16 cellular contexts compared by ENCODE assay signal in the genomic region with DNA sequence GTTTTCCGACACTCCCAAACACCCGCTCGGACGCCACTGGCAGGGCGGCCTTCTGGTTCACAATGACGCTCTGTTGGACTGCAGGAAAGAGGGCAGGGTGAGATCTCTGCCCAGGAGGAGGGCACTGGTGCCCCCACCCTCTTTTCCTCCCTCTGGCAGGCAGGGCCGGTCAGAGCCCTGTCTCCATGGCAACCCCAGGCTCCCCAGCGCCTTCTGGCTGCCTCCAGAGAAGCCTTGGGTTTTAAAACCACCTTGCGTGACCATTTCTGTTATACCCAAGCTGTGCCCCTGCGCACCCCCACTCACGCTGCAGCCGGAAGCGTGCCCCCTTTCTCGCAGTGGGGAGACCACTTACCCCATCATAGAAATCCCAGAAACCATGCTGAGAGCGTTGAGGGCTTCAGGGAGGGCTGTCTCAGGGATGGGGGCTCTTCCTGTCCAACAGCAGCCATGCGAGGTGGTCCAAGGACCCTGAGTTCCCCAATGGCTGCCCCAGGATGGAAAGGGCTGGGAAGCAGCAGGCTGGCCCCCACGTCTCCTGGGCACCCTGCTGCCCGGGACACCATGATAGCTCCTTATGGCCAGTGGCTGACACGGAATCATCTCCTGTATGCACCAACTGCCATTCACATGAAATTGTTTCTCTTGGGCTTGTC. TPM values are rescaled to one million over a fixed set of nuclear protein-coding genes. Genes with fewer than 3 reads are reported as not detected.
DNase-seq lines count a peak whose midpoint lies in the region; ATAC-seq and TF ChIP-seq lines count a peak whose summit lies in the region.
"Had no signal": no experiment of that assay in that cellular context is flagged by ENCODE, and none has a peak within 500 bp of the region (broad histone marks: within the 10 kb centered on the region; RNA-seq: fewer than 3 reads in every experiment).

No MANE protein-coding gene starts in this region.

- H3K4me3 ChIP-seq in prostate gland: no peak overlapping the region

- H3K9me3 ChIP-seq in prostate gland: no peaks in the 10 kb centered on the region

- no peak for ATAC-seq in HG02798 (IDR thresholded peaks at IDR 0.05; ENCODE audit: poor library complexity, unreplicated experiment)
- ATAC-seq: left lobe of liver had no signal

- no peaks in the 10 kb centered on the region for H3K36me3 ChIP-seq in prostate gland

- peaks cover 3% of the 10 kb centered on the region for H3K4me1 ChIP-seq in prostate gland (replicated peaks)

- TF ChIP-seq POLR2A in prostate gland (IDR thresholded peaks at IDR 0.05): no peak

- H3K4me3 Mint-ChIP-seq in neural crest cell: peak overlapping the region; percentile 67

- in situ Hi-C loops in ACHN (cut with HindIII; ENCODE audit: low pct_ligation_motif_present, low pct_unique_long_range_greater_than_20kb, low sequenced_read_pairs): no loop called here

- H3K36me3 Mint-ChIP-seq in neural crest cell (ENCODE audit: low read depth): no peaks in the 10 kb centered on the region
- H3K36me3 Mint-ChIP-seq: CD4-positive, CD25-positive, alpha-beta regulatory T cell had no signal

- 45% methylated on average over 17 of the region's 19 CpGs for WGBS in prostate gland

- H3K27ac Mint-ChIP-seq in neural crest cell (ENCODE audit: unreplicated experiment): peak overlapping the region; percentile 78
- H3K27ac Mint-ChIP-seq: CD4-positive, CD25-positive, alpha-beta regulatory T cell had no signal

- H3K27ac ChIP-seq in prostate gland: no peak overlapping the region
- H3K27ac ChIP-seq: parathyroid adenoma, VCaP had no signal

- H3K27me3 Mint-ChIP-seq in neural crest cell (ENCODE audit: low read depth): peaks cover 3% of the 10 kb centered on the region

- H3K9me3 Mint-ChIP-seq in neural crest cell: no peaks in the 10 kb centered on the region
- H3K9me3 Mint-ChIP-seq: CD4-positive, CD25-positive, alpha-beta regulatory T cell had no signal

- peaks cover 18% of the 10 kb centered on the region for H3K4me1 Mint-ChIP-seq in neural crest cell

- intact Hi-C loops in prostate gland (cut with DNase I): no loop called here

- peak; percentile 26 for DNase-seq in ACHN
- peak; percentile 43 for DNase-seq in M059J (ENCODE audit: low read depth)
- DNase-seq in ecto neural progenitor cell (ENCODE audit: low spot score): peak; percentile 65
- no peak for DNase-seq in neural crest cell (ENCODE audit: low read depth, low spot score)
- DNase-seq in NCI-H446 treated with DMSO at 0.1 percent for 48 hours (lab: John Stamatoyannopoulos, UW): no peak
- DNase-seq in prostate gland (ENCODE audit: low spot score): no peak
- DNase-seq in activated CD4-positive, alpha-beta T cell treated with anti-CD3 and anti-CD28 coated beads, Interleukin-2, amount 50 U/mL, for 48 hours: no peak
- DNase-seq: CD4-positive, CD25-positive, alpha-beta regulatory T cell; central memory CD4-positive, alpha-beta T cell; NCI-H345; Right ventricle myocardium superior had no signal

- TF ChIP-seq CTCF in neural crest cell (conservative IDR thresholded peaks at IDR 0.05) (no peak), prostate gland (IDR thresholded peaks at IDR 0.05) (no peak)

- no peaks in the 10 kb centered on the region for H3K27me3 ChIP-seq in prostate gland (replicated peaks; ENCODE audit: insufficient read depth)

RNA-seq across cellular contexts. Expression of gene C9orf50, which starts 7.3 kb away (rescaled TPM):
- total RNA-seq in M059J (2014; rRNA removed; shearing (Covaris generic)): 0.10 TPM in 1 of 2 replicates, not detected in the other
- 0.26 and 0.27 TPM in 2 replicates for total RNA-seq in neural crest cell
- total RNA-seq in prostate gland: not detected
- total RNA-seq: CD4-positive, CD25-positive, alpha-beta regulatory T cell; left lobe of liver; Right ventricle myocardium superior; urinary bladder had no signal

RNA-seq across cellular contexts. Expression of gene NTMT1, which starts 12.3 kb away (rescaled TPM):
- 77.0 and 79.5 TPM in 2 replicates for total RNA-seq in M059J (2014; rRNA removed; shearing (Covaris generic))
- total RNA-seq in neural crest cell (50.9 and 51.8 TPM in 2 replicates), prostate gland (10 to 100 TPM; 25.4 to 53.7 TPM)

RNA-seq across cellular contexts. Expression of gene ASB6, which starts 28.3 kb away (rescaled TPM):
- total RNA-seq in M059J (2014; rRNA removed; shearing (Covaris generic)): 17.4 TPM in 2 replicates
- 20.9 and 21.9 TPM in 2 replicates for total RNA-seq in neural crest cell
- total RNA-seq in prostate gland: 10 to 100 TPM; 25.2 to 50.3 TPM

RNA-seq across cellular contexts. Expression of gene PRRX2, which starts 51.8 kb away (rescaled TPM):
- 0.17 and 0.20 TPM in 2 replicates for total RNA-seq in M059J (2014; rRNA removed; shearing (Covaris generic))
- total RNA-seq in neural crest cell (0.65 and 0.68 TPM in 2 replicates), prostate gland (10 to 100 TPM in 1 of 2 donors, 1 to 10 TPM in 1; 4.3 to 14.3 TPM)
- total RNA-seq: CD4-positive, CD25-positive, alpha-beta regulatory T cell; left lobe of liver had no signal

Comparison
In these comparisons a context has a peak if more than half of its experiments do, and no peak if none do; other contexts are left out.
1. DNase-seq: peak in ACHN (single experiment), M059J (single experiment) and ecto neural progenitor cell (single experiment); none in neural crest cell (single experiment), NCI-H446 treated with DMSO at 0.1 percent for 48 hours (single experiment), prostate gland (single experiment) and activated CD4-positive, alpha-beta T cell treated with anti-CD3 and anti-CD28 coated beads, Interleukin-2, amount 50 U/mL, for 48 hours (0 of 2).